In the genomic region with DNA sequence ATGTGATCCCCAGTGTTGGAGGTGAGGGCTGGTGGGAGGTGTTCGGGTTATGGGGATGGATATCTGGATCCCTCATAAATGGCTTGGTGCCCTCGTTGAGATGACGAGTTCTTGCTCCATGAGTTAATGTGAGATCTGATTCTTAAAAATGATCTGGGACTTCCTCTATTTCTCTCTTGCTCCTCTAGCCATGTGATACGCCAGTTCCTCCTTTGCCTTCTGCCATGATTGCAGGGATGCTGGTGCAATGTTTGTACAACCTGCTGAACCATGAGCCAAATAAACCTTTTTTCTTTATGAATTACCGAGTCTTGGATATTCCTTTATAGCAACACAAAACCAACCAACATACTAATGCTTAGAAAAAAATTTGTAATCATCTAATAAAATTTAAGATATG, we compare ENCODE assay signal across 26 cellular contexts. TPM values are rescaled to one million over a fixed set of nuclear protein-coding genes. Genes with fewer than 3 reads are reported as not detected.
DNase-seq lines count a peak whose midpoint lies in the region; ATAC-seq and TF ChIP-seq lines count a peak whose summit lies in the region.
"Had no signal": no experiment of that assay in that cellular context is flagged by ENCODE, and none has a peak within 500 bp of the region (broad histone marks: within the 10 kb centered on the region; RNA-seq: fewer than 3 reads in every experiment).

No MANE protein-coding gene starts in this region.

- no peaks in the 10 kb centered on the region for H3K36me3 ChIP-seq in PC-9 (ENCODE audit: low read depth)

- no peaks in the 10 kb centered on the region for H3K9me3 ChIP-seq in PC-9 (ENCODE audit: insufficient read depth, low read depth)
- H3K9me3 ChIP-seq: HAP-1 had no signal

- H3K27me3 ChIP-seq in PC-9 (ENCODE audit: insufficient read depth, low read depth): no peaks in the 10 kb centered on the region

- POLR2A ChIA-PET in PC-9 (lab: Charles Lee; ENCODE audit: unreplicated experiment): no interaction called here

- no peaks in the 10 kb centered on the region for H4K20me1 ChIP-seq in PC-9 (ENCODE audit: insufficient read depth)

- BruUV-seq in PC-9 (replicated peaks; lab: Mats Ljungman, UMichigan): no TSS peak

- H3K9me3 Mint-ChIP-seq in endothelial cell (ENCODE audit: unreplicated experiment): no peaks in the 10 kb centered on the region
- H3K9me3 Mint-ChIP-seq: GM23338 had no signal

- peak; percentile 10 for DNase-seq in SIG-M5 treated with dmso at 0.1 percent for 504 hours (lab: John Stamatoyannopoulos, UW; ENCODE audit: unreplicated experiment)
- no peak for DNase-seq in SIG-M5 (lab: John Stamatoyannopoulos, UW)
- peak; percentile 37 for DNase-seq in NOMO-1 treated with dmso at 0.1 percent for 144 hours (lab: John Stamatoyannopoulos, UW; ENCODE audit: unreplicated experiment)
- DNase-seq in endothelial cell (ENCODE audit: low spot score): no peak
- no peak for DNase-seq in activated naive CD4-positive, alpha-beta T cell treated with anti-CD3 and anti-CD28 coated beads, Interleukin-2, amount 50 U/mL, for 16 hours
- no peak for DNase-seq in PC-9
- DNase-seq: EL, GF-D8, NCI-H1092 treated with DMSO at 0.1 percent for 48 hours, NCI-H146, NCI-H2029, NCI-H226, NCI-H510A treated with DMSO at 0.1 percent for 48 hours, NCI-H748 treated with DMSO at 0.1 percent for 48 hours, OCI-M1, SW 1271, T-helper 17 cell had no signal

- peaks cover 1% of the 10 kb centered on the region for H3K27me3 Mint-ChIP-seq in endothelial cell (ENCODE audit: unreplicated experiment)
- H3K27me3 Mint-ChIP-seq: B cell, T-helper 17 cell had no signal

- H3K79me2 ChIP-seq in PC-9 (ENCODE audit: low read depth): no peaks in the 10 kb centered on the region

- CTCF ChIA-PET in PC-9 (lab: Charles Lee): no interaction called here

- no peak overlapping the region for H3K27ac ChIP-seq in PC-9

- no peak for ATAC-seq in GM19467 (IDR thresholded peaks at IDR 0.05; ENCODE audit: unreplicated experiment)
- ATAC-seq: GM23338, Right ventricle myocardium inferior, T-helper 17 cell had no signal

- no peaks in the 10 kb centered on the region for H3F3A ChIP-seq in PC-9 (ENCODE audit: insufficient read depth, low read depth)

- H3K4me2 ChIP-seq in PC-9: no peak overlapping the region
- H3K4me2 ChIP-seq: GM23338 had no signal

- intact Hi-C loops in PC-9 (cut with micrococcal nuclease; ENCODE audit: unreplicated experiment): no loop called here

- no peak for TF ChIP-seq CTCF in endothelial cell (IDR thresholded peaks at IDR 0.05; ENCODE audit: unreplicated experiment)
- no peak for TF ChIP-seq CTCF in PC-9 (conservative IDR thresholded peaks at IDR 0.05)

- H3K4me3 ChIP-seq in PC-9: no peak overlapping the region
- H3K4me3 ChIP-seq: GM23338, HAP-1 had no signal

- no peaks in the 10 kb centered on the region for H3K9me2 ChIP-seq in PC-9 (ENCODE audit: insufficient read depth)

- no peak overlapping the region for H2AFZ ChIP-seq in PC-9
- H2AFZ ChIP-seq: GM23338 had no signal

- 0 out of 2 replicates have a peak, but pooled peaks cover 7% of the 10 kb centered on the region for H3K4me1 ChIP-seq in PC-9 (replicated peaks; ENCODE audit: insufficient read depth)
- H3K4me1 ChIP-seq: HAP-1 had no signal

- peak overlapping the region; percentile 68 for H3K4me3 Mint-ChIP-seq in endothelial cell (ENCODE audit: unreplicated experiment)
- H3K4me3 Mint-ChIP-seq: B cell, CD14-positive monocyte, GM23338, T-helper 17 cell had no signal

- peaks cover 3% of the 10 kb centered on the region for H3K4me1 Mint-ChIP-seq in endothelial cell (ENCODE audit: unreplicated experiment)
- H3K4me1 Mint-ChIP-seq: CD14-positive monocyte, GM23338 had no signal

- H3K36me3 Mint-ChIP-seq in endothelial cell (ENCODE audit: low read depth, unreplicated experiment): peaks cover 35% of the 10 kb centered on the region

- H3K27ac Mint-ChIP-seq in endothelial cell (ENCODE audit: unreplicated experiment): no peak overlapping the region
- H3K27ac Mint-ChIP-seq: B cell, CD14-positive monocyte, GM23338, T-helper 17 cell had no signal

RNA-seq across cellular contexts. Expression of a gene that starts 56.6 kb away (rescaled TPM):
- total RNA-seq in endothelial cell (ENCODE audit: unreplicated experiment): 3.5 TPM
- not detected in 2 replicates for total RNA-seq in PC-9 (2021)
- total RNA-seq: A172, GM23338, HT1080, M059J, Right ventricle myocardium inferior had no signal

Comparison
In these comparisons a context has a peak if more than half of its experiments do, and no peak if none do; other contexts are left out.
1. DNase-seq: peak in SIG-M5 treated with dmso at 0.1 percent for 504 hours (single experiment) and NOMO-1 treated with dmso at 0.1 percent for 144 hours (single experiment); none in SIG-M5 (single experiment), endothelial cell (single experiment), activated naive CD4-positive, alpha-beta T cell treated with anti-CD3 and anti-CD28 coated beads, Interleukin-2, amount 50 U/mL, for 16 hours (single experiment) and PC-9 (0 of 2).